Comparison of ENCODE assay signal across 8 cellular contexts in the genomic region with DNA sequence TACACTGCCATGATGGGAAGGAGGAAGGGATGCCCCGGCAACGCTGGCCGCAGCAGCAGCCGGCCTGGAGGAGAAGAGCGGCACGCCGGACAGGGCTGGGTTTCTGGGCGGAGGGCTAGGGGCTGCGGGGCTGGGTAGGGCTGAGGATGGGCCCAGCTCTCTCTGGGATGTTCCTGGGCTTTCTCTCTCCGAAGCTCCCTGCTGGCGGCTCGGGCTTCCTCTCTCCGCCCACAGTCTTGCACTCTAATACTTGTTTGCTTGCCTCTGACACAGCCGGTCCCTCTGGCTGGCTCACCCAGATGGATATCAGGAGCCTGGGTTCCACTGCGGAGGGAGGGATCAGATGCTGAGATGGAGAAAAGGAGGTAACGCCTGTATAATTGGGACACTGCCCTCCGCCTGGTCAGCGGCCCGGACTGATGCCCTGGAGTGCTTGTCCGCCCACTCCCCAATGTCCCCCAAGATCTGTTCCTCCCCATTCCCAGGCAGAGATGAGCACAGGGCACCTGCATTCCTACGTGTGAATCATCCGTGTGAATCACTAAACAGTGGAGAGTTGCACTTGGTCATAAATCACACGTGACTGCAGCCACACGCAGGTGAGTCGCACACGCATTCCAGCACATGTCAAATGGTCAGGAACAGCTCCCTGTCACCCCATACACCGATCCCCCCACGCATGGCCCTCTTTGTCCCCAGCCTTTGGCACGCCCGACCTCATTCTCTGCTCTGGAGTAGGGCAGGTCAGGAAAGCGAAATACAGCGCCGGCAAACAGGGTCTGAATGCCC. TPM values are rescaled to one million over a fixed set of nuclear protein-coding genes. Genes with fewer than 3 reads are reported as not detected.
DNase-seq lines count a peak whose midpoint lies in the region; ATAC-seq and TF ChIP-seq lines count a peak whose summit lies in the region.

A gene (minus strand): TSS at position 535 of the 789 bp plus-strand sequence. CDS start 524 bp downstream, at position 11.

- H3K27ac Mint-ChIP-seq in stimulated activated naive CD8-positive, alpha-beta T cell treated with anti-CD3 and anti-CD28 coated beads, Interleukin-15, Interleukin-2, amounts not matched to agents 100 ng/mL and 50 ng/mL, for 24 hours, result peak within 1 kb of the TSS; percentile 96

- POLR2A ChIA-PET in RWPE1 (lab: Yijun Ruan, JAX; ENCODE audit: low non-redundant PET), result interaction anchor here (0.5 kb wide), 1 partner anchor 102 kb away, joined by 3 read pairs; no protein-coding TSS in a partner anchor

- H3K27me3 Mint-ChIP-seq in stimulated activated naive CD8-positive, alpha-beta T cell treated with anti-CD3 and anti-CD28 coated beads, Interleukin-15, Interleukin-2, amounts not matched to agents 100 ng/mL and 50 ng/mL, for 24 hours, result peaks cover 60% of the 10 kb centered on the region

- CTCF ChIA-PET in RWPE1 (lab: Yijun Ruan, JAX), result interaction anchor here (0.7 to 5.0 kb wide), 9 partner anchors 8 to 179 kb away, joined by 3 to 48 read pairs (median 6); no protein-coding TSS in a partner anchor

- H3K36me3 Mint-ChIP-seq in stimulated activated naive CD8-positive, alpha-beta T cell treated with anti-CD3 and anti-CD28 coated beads, Interleukin-15, Interleukin-2, amounts not matched to agents 100 ng/mL and 50 ng/mL, for 24 hours (ENCODE audit: low read depth), result peaks cover 12% of the 10 kb centered on the region

- H3K4me1 ChIP-seq in tibial artery, result peaks cover 0 to 51% (median 46%) of the 10 kb centered on the region in 4 donors

- intact Hi-C loops in tibial artery (cut with DNase I; ENCODE audit: low total_unique reads), result loop anchor here (10.0 kb wide), 1 partner anchor 187 kb away; no protein-coding TSS in a partner anchor

- no peaks in the 10 kb centered on the region for H3K36me3 ChIP-seq in tibial artery

- no peak for TF ChIP-seq CTCF in RWPE1 (conservative IDR thresholded peaks at IDR 0.05; ENCODE audit: low read depth)
- TF ChIP-seq CTCF in tibial artery (IDR thresholded peaks at IDR 0.05), result no peak

- peak within 1 kb of the TSS; percentile 51 to 70 for H3K4me3 ChIP-seq in tibial artery

- ATAC-seq in stimulated activated naive CD8-positive, alpha-beta T cell treated with anti-CD3 and anti-CD28 coated beads, Interleukin-15, Interleukin-2, amounts not matched to agents 100 U/mL and 50 U/mL, for 24 hours, result no peak
- no peak for ATAC-seq in HG02884 (IDR thresholded peaks at IDR 0.05; ENCODE audit: unreplicated experiment)

- H3K27ac ChIP-seq in RWPE1 (peak within 1 kb of the TSS; percentile 95), tibial artery (peak within 1 kb of the TSS; percentile 69 to 83)

- DNase-seq in stimulated activated naive CD8-positive, alpha-beta T cell treated with anti-CD3 and anti-CD28 coated beads, Interleukin-15, Interleukin-2, amounts not matched to agents 100 U/mL and 50 U/mL, for 24 hours, result no peak
- DNase-seq in RWPE1 (ENCODE audit: low spot score) (peak; percentile 91), dedifferentiated amniotic fluid mesenchymal stem cell (ENCODE audit: extremely low spot score) (peak; percentile 49), lung microvascular endothelial cell (ENCODE audit: low read depth in 2 of 2) (peak; percentile 36 to 56), tibial artery (no peak)
- no peak for DNase-seq in effector CD8-positive, alpha-beta T cell (lab: John Stamatoyannopoulos, UW)

- no peaks in the 10 kb centered on the region for H3K9me3 Mint-ChIP-seq in stimulated activated naive CD8-positive, alpha-beta T cell treated with anti-CD3 and anti-CD28 coated beads, Interleukin-15, Interleukin-2, amounts not matched to agents 100 ng/mL and 50 ng/mL, for 24 hours

- H3K27me3 ChIP-seq in tibial artery, result peaks cover 0 to 43% of the 10 kb centered on the region in 2 donors

- peak within 1 kb of the TSS; percentile 93 for H3K4me3 Mint-ChIP-seq in stimulated activated naive CD8-positive, alpha-beta T cell treated with anti-CD3 and anti-CD28 coated beads, Interleukin-15, Interleukin-2, amounts not matched to agents 100 ng/mL and 50 ng/mL, for 24 hours

- no peaks in the 10 kb centered on the region for H3K9me3 ChIP-seq in tibial artery

- peaks cover 47% of the 10 kb centered on the region for H3K4me1 Mint-ChIP-seq in stimulated activated naive CD8-positive, alpha-beta T cell treated with anti-CD3 and anti-CD28 coated beads, Interleukin-15, Interleukin-2, amounts not matched to agents 100 ng/mL and 50 ng/mL, for 24 hours (ENCODE audit: low read depth)

RNA-seq across cellular contexts. Expression of the gene that starts here (rescaled TPM):
- total RNA-seq in lung microvascular endothelial cell, result under 0.01 TPM in 1 of 2 replicates, not detected in the other

Comparison
In these comparisons a context has a peak if more than half of its experiments do, and no peak if none do; other contexts are left out.
1. Peak in DNase-seq in lung microvascular endothelial cell; RNA of the gene not detected or under 1 TPM.
2. DNase-seq: peak in RWPE1 (single experiment) and dedifferentiated amniotic fluid mesenchymal stem cell (single experiment); none in stimulated activated naive CD8-positive, alpha-beta T cell treated with anti-CD3 and anti-CD28 coated beads, Interleukin-15, Interleukin-2, amounts not matched to agents 100 U/mL and 50 U/mL, for 24 hours (single experiment), tibial artery (0 of 2) and effector CD8-positive, alpha-beta T cell (single experiment).